7 cellular contexts compared by ENCODE assay signal in genomic region chr14:61476105-61476736, GRCh38.
DNase-seq lines count a peak whose midpoint lies in the region; ATAC-seq and TF ChIP-seq lines count a peak whose summit lies in the region.

No MANE protein-coding gene starts in this region.

- peaks cover 18% of the 10 kb centered on the region for H3K4me1 ChIP-seq in GM23338 (ENCODE audit: insufficient read depth)

- H3K27me3 ChIP-seq in SU-DHL-6 (ENCODE audit: low read length), result no peaks in the 10 kb centered on the region
- no peaks in the 10 kb centered on the region for H3K27me3 ChIP-seq in GM23338 (ENCODE audit: insufficient read depth)
- no peaks in the 10 kb centered on the region for H3K27me3 ChIP-seq in H7 (ENCODE audit: control insufficient read depth, insufficient read depth, low read length)

- H3K36me3 Mint-ChIP-seq in immature natural killer cell, result peaks cover 17 to 26% (median 19%) of the 10 kb centered on the region in 3 donors
- peaks cover 63% of the 10 kb centered on the region for H3K36me3 Mint-ChIP-seq in stimulated activated naive CD8-positive, alpha-beta T cell treated with anti-CD3 and anti-CD28 coated beads, Interleukin-15, Interleukin-2, amounts not matched to agents 100 ng/mL and 50 ng/mL, for 24 hours (ENCODE audit: low read depth)
- H3K36me3 Mint-ChIP-seq in GM23338 (ENCODE audit: low read depth), result no peaks in the 10 kb centered on the region

- H3K27me3 Mint-ChIP-seq in immature natural killer cell (ENCODE audit: low read depth in 3 of 3) (peaks cover 28 to 49% (median 48%) of the 10 kb centered on the region in 3 donors), GM23338 (ENCODE audit: insufficient read depth, low read depth, poor library complexity) (no peaks in the 10 kb centered on the region)
- H3K27me3 Mint-ChIP-seq in stimulated activated naive CD8-positive, alpha-beta T cell treated with anti-CD3 and anti-CD28 coated beads, Interleukin-15, Interleukin-2, amounts not matched to agents 100 ng/mL and 50 ng/mL, for 24 hours, result no peaks in the 10 kb centered on the region

- no peak for TF ChIP-seq CTCF in SU-DHL-6 (IDR thresholded peaks at IDR 0.05; ENCODE audit: insufficient read depth, low read length, poor library complexity, severe bottlenecking)
- no peak for TF ChIP-seq CTCF in GM23338 (conservative IDR thresholded peaks at IDR 0.05; ENCODE audit: low read depth in 2 of 2)

- H3K4me2 ChIP-seq in SU-DHL-6 (ENCODE audit: low read depth, low read length, poor library complexity, severe bottlenecking) (peak overlapping the region; percentile 90), GM23338 (no peak overlapping the region)

- H3K4me3 Mint-ChIP-seq in immature natural killer cell (peak overlapping the region; percentile 46 to 74 (median 54)), GM23338 (no peak overlapping the region)
- peak overlapping the region; percentile 81 for H3K4me3 Mint-ChIP-seq in stimulated activated naive CD8-positive, alpha-beta T cell treated with anti-CD3 and anti-CD28 coated beads, Interleukin-15, Interleukin-2, amounts not matched to agents 100 ng/mL and 50 ng/mL, for 24 hours

- no peak for DNase-seq in immature natural killer cell
- no peak for DNase-seq in superior temporal gyrus (ENCODE audit: extremely low spot score)
- no peak for DNase-seq in GM23338 (ENCODE audit: low spot score)
- DNase-seq in H7, result no peak

- H2AFZ ChIP-seq in SU-DHL-6 (ENCODE audit: low read depth, low read length, severe bottlenecking) (peak overlapping the region; percentile 36), GM23338 (no peak overlapping the region)

- H3K79me2 ChIP-seq in SU-DHL-6 (ENCODE audit: insufficient read depth, low read length), result no peaks in the 10 kb centered on the region
- H3K79me2 ChIP-seq in GM23338 (replicated peaks; ENCODE audit: insufficient read depth), result no peaks in the 10 kb centered on the region

- H3K4me1 Mint-ChIP-seq in immature natural killer cell (peaks cover 95 to 100% of the 10 kb centered on the region in 2 donors), GM23338 (peaks cover 37% of the 10 kb centered on the region)
- peaks cover 98% of the 10 kb centered on the region for H3K4me1 Mint-ChIP-seq in stimulated activated naive CD8-positive, alpha-beta T cell treated with anti-CD3 and anti-CD28 coated beads, Interleukin-15, Interleukin-2, amounts not matched to agents 100 ng/mL and 50 ng/mL, for 24 hours (ENCODE audit: low read depth)

- H3K9me3 Mint-ChIP-seq in immature natural killer cell (no peaks in the 10 kb centered on the region), GM23338 (no peaks in the 10 kb centered on the region)
- H3K9me3 Mint-ChIP-seq in stimulated activated naive CD8-positive, alpha-beta T cell treated with anti-CD3 and anti-CD28 coated beads, Interleukin-15, Interleukin-2, amounts not matched to agents 100 ng/mL and 50 ng/mL, for 24 hours, result peaks cover 3% of the 10 kb centered on the region

- H3K27ac Mint-ChIP-seq in immature natural killer cell (peak overlapping the region in 5 of 6 donors; percentile 94 to 100 (median 99)), GM23338 (no peak overlapping the region)
- H3K27ac Mint-ChIP-seq in stimulated activated naive CD8-positive, alpha-beta T cell treated with anti-CD3 and anti-CD28 coated beads, Interleukin-15, Interleukin-2, amounts not matched to agents 100 ng/mL and 50 ng/mL, for 24 hours, result peak overlapping the region; percentile 99

- no peak overlapping the region for H3K4me3 ChIP-seq in SU-DHL-6 (ENCODE audit: insufficient read depth, low read length, poor library complexity, severe bottlenecking)
- H3K4me3 ChIP-seq in GM23338, result no peak overlapping the region
- H3K4me3 ChIP-seq in H7 (ENCODE audit: insufficient read depth, low read depth, low read length), result no peak overlapping the region

- H3K9me2 ChIP-seq in SU-DHL-6 (replicated peaks; ENCODE audit: insufficient read depth, low read length) (no peaks in the 10 kb centered on the region), GM23338 (ENCODE audit: insufficient read depth) (no peaks in the 10 kb centered on the region)

- peak overlapping the region; percentile 57 for H3K9ac ChIP-seq in SU-DHL-6 (ENCODE audit: low read length)

- H3K36me3 ChIP-seq in SU-DHL-6 (ENCODE audit: low read length) (no peaks in the 10 kb centered on the region), GM23338 (ENCODE audit: insufficient read depth) (no peaks in the 10 kb centered on the region), H7 (replicated peaks; ENCODE audit: control insufficient read depth, insufficient read depth, low read length) (no peaks in the 10 kb centered on the region)

- no peaks in the 10 kb centered on the region for H4K20me1 ChIP-seq in SU-DHL-6 (ENCODE audit: low read depth, low read length)
- H4K20me1 ChIP-seq in GM23338 (replicated peaks; ENCODE audit: insufficient read depth), result no peaks in the 10 kb centered on the region

- no peaks in the 10 kb centered on the region for H3K9me3 ChIP-seq in SU-DHL-6 (ENCODE audit: insufficient read depth, low read length)

- H3F3A ChIP-seq in SU-DHL-6 (ENCODE audit: insufficient read depth) (peaks cover 46% of the 10 kb centered on the region), GM23338 (replicated peaks; ENCODE audit: low read depth) (no peaks in the 10 kb centered on the region)

- H3K27ac ChIP-seq in SU-DHL-6 (ENCODE audit: low read depth, low read length) (peak overlapping the region; percentile 93), GM23338 (ENCODE audit: low read depth) (no peak overlapping the region)

- peak; percentile 12 for ATAC-seq in GM21619 (IDR thresholded peaks at IDR 0.05; ENCODE audit: unreplicated experiment)
- ATAC-seq in GM23338, result no peak

TF ChIP-seq in GM23338, 12 proteins besides CTCF, POLR2A, EP300 and RAD21:
- no peak for TF ChIP-seq ZNF114 (CRISPR knock-in tag; IDR thresholded peaks at IDR 0.05)
